In genomic region chr17:59837362-59838195, GRCh38 we compare ENCODE assay signal across 1 cellular context.
TF ChIP-seq lines count a peak whose summit lies in the region.

No MANE protein-coding gene starts in this region.

TF ChIP-seq in K562, 482 proteins besides CTCF, POLR2A, EP300 and RAD21 (continued from another document and continues in another):
- peak; percentile 87 for TF ChIP-seq ZBTB26 (CRISPR knock-in tag; IDR thresholded peaks at IDR 0.05)
- TF ChIP-seq, protein P1, sequence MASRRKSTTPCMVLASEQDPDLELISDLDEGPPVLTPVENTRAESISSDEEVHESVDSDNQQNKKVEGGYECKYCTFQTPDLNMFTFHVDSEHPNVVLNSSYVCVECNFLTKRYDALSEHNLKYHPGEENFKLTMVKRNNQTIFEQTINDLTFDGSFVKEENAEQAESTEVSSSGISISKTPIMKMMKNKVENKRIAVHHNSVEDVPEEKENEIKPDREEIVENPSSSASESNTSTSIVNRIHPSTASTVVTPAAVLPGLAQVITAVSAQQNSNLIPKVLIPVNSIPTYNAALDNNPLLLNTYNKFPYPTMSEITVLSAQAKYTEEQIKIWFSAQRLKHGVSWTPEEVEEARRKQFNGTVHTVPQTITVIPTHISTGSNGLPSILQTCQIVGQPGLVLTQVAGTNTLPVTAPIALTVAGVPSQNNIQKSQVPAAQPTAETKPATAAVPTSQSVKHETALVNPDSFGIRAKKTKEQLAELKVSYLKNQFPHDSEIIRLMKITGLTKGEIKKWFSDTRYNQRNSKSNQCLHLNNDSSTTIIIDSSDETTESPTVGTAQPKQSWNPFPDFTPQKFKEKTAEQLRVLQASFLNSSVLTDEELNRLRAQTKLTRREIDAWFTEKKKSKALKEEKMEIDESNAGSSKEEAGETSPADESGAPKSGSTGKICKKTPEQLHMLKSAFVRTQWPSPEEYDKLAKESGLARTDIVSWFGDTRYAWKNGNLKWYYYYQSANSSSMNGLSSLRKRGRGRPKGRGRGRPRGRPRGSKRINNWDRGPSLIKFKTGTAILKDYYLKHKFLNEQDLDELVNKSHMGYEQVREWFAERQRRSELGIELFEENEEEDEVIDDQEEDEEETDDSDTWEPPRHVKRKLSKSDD (conservative IDR thresholded peaks at IDR 0.05; ENCODE audit: low read length): no peak
- TF ChIP-seq, protein P2, sequence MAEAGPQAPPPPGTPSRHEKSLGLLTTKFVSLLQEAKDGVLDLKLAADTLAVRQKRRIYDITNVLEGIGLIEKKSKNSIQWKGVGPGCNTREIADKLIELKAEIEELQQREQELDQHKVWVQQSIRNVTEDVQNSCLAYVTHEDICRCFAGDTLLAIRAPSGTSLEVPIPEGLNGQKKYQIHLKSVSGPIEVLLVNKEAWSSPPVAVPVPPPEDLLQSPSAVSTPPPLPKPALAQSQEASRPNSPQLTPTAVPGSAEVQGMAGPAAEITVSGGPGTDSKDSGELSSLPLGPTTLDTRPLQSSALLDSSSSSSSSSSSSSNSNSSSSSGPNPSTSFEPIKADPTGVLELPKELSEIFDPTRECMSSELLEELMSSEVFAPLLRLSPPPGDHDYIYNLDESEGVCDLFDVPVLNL (CRISPR knock-in tag; IDR thresholded peaks at IDR 0.05; ENCODE audit: low read depth): no peak
- TF ChIP-seq ZNF212 (CRISPR knock-in tag; IDR thresholded peaks at IDR 0.05): 0 out of 2 replicates have a peak, but pooled peaks have one; percentile 46
- peak; percentile 70; the same call in 1 of the 2 replicates for TF ChIP-seq RFX7 (CRISPR knock-in tag; IDR thresholded peaks at IDR 0.05)
- no peak for TF ChIP-seq CHD2 (IDR thresholded peaks at IDR 0.05; ENCODE audit: low read depth, low read length)
- TF ChIP-seq, protein P3, sequence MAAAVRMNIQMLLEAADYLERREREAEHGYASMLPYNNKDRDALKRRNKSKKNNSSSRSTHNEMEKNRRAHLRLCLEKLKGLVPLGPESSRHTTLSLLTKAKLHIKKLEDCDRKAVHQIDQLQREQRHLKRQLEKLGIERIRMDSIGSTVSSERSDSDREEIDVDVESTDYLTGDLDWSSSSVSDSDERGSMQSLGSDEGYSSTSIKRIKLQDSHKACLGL (CRISPR knock-in tag; IDR thresholded peaks at IDR 0.05; ENCODE audit: borderline replicate concordance, poor library complexity, severe bottlenecking): no peak
- TF ChIP-seq ZNF586 (CRISPR knock-in tag; conservative IDR thresholded peaks at IDR 0.05): no peak
- TF ChIP-seq E2F8 (IDR thresholded peaks at IDR 0.05; ENCODE audit: low read depth, partially characterized antibody): peak; percentile 55
- peak; percentile 98 for TF ChIP-seq POLR2AphosphoS2 (IDR thresholded peaks at IDR 0.05; ENCODE audit: low read length)
- TF ChIP-seq, protein P4, sequence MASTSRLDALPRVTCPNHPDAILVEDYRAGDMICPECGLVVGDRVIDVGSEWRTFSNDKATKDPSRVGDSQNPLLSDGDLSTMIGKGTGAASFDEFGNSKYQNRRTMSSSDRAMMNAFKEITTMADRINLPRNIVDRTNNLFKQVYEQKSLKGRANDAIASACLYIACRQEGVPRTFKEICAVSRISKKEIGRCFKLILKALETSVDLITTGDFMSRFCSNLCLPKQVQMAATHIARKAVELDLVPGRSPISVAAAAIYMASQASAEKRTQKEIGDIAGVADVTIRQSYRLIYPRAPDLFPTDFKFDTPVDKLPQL (IDR thresholded peaks at IDR 0.05; ENCODE audit: extremely low read depth, insufficient read length): peak; percentile 56
- TF ChIP-seq ZEB2 (IDR thresholded peaks at IDR 0.05): no peak; the same call in 1 of the 2 replicates
- TF ChIP-seq TBL1XR1 (IDR thresholded peaks at IDR 0.05; ENCODE audit: low read length in 2 of 2): peak in 1 of 2 experiments; percentile 96; a peak in 2 of 4 replicates
- no peak for TF ChIP-seq PRMT5 (CRISPR knock-in tag; IDR thresholded peaks at IDR 0.05)
- peak; percentile 99 for TF ChIP-seq POLR2AphosphoS5 (IDR thresholded peaks at IDR 0.05; ENCODE audit: control insufficient read depth, insufficient read depth, low read depth, low read length)
- peak in 1 of 2 experiments; percentile 93; a peak in 2 of 4 replicates for TF ChIP-seq ZNF639 (CRISPR knock-in tag; conservative IDR thresholded peaks at IDR 0.05 in 1 of 2, IDR thresholded peaks at IDR 0.05 in 1 of 2)
- no peak; the same call in 1 of the 2 replicates for TF ChIP-seq CTBP1 (IDR thresholded peaks at IDR 0.05; ENCODE audit: borderline replicate concordance)
- TF ChIP-seq TCF7 (IDR thresholded peaks at IDR 0.05; ENCODE audit: borderline replicate concordance): no peak
- no peak for TF ChIP-seq RBM39 (optimal IDR thresholded peaks at IDR 0.05; ENCODE audit: low read depth, low read length)
- peak; percentile 96 for TF ChIP-seq KLF16 (IDR thresholded peaks at IDR 0.05)
- no peak for TF ChIP-seq BRF1 (IDR thresholded peaks at IDR 0.05; ENCODE audit: borderline replicate concordance, extremely low read depth, insufficient read length)
- peak; percentile 80 for TF ChIP-seq ZBTB17 (CRISPR knock-in tag; IDR thresholded peaks at IDR 0.05)
- peak; percentile 71 for TF ChIP-seq VEZF1 (CRISPR knock-in tag; IDR thresholded peaks at IDR 0.05)
- peak in 1 of 3 experiments; percentile 37 for TF ChIP-seq YY1 (IDR thresholded peaks at IDR 0.05; ENCODE audit: borderline replicate concordance in 1 of 3, control insufficient read depth in 1 of 3, extremely low read depth in 1 of 3, insufficient read depth in 3 of 3, insufficient read length in 1 of 3, insufficient replicate concordance in 2 of 3, low read depth in 1 of 3, low read length in 2 of 3)
- peak; percentile 57; the same call in 1 of the 2 replicates for TF ChIP-seq TFAP4 (CRISPR knock-in tag; IDR thresholded peaks at IDR 0.05; ENCODE audit: borderline replicate concordance)
- peak; percentile 86; the same call in 1 of the 2 replicates for TF ChIP-seq ZNF197 (CRISPR knock-in tag; IDR thresholded peaks at IDR 0.05; ENCODE audit: low read depth)
- TF ChIP-seq NR3C1 (CRISPR knock-in tag; IDR thresholded peaks at IDR 0.05): no peak
- TF ChIP-seq POLR2G (IDR thresholded peaks at IDR 0.05; ENCODE audit: low read depth, low read length): peak; percentile 70
- TF ChIP-seq MTA3 (IDR thresholded peaks at IDR 0.05; ENCODE audit: borderline replicate concordance): peak; percentile 69
- no peak for TF ChIP-seq SRSF7 (optimal IDR thresholded peaks at IDR 0.05; ENCODE audit: low read depth, low read length)
- TF ChIP-seq ZFP91 (CRISPR knock-in tag; IDR thresholded peaks at IDR 0.05): no peak
- TF ChIP-seq ELF1 (tag; IDR thresholded peaks at IDR 0.05): peak; percentile 82
- TF ChIP-seq RFX1 (IDR thresholded peaks at IDR 0.05): peak; percentile 31; the same call in 1 of the 2 replicates
- peak; percentile 70; the same call in 1 of the 2 replicates for TF ChIP-seq CBX1 (IDR thresholded peaks at IDR 0.05; ENCODE audit: low read depth)
- TF ChIP-seq, protein P5, sequence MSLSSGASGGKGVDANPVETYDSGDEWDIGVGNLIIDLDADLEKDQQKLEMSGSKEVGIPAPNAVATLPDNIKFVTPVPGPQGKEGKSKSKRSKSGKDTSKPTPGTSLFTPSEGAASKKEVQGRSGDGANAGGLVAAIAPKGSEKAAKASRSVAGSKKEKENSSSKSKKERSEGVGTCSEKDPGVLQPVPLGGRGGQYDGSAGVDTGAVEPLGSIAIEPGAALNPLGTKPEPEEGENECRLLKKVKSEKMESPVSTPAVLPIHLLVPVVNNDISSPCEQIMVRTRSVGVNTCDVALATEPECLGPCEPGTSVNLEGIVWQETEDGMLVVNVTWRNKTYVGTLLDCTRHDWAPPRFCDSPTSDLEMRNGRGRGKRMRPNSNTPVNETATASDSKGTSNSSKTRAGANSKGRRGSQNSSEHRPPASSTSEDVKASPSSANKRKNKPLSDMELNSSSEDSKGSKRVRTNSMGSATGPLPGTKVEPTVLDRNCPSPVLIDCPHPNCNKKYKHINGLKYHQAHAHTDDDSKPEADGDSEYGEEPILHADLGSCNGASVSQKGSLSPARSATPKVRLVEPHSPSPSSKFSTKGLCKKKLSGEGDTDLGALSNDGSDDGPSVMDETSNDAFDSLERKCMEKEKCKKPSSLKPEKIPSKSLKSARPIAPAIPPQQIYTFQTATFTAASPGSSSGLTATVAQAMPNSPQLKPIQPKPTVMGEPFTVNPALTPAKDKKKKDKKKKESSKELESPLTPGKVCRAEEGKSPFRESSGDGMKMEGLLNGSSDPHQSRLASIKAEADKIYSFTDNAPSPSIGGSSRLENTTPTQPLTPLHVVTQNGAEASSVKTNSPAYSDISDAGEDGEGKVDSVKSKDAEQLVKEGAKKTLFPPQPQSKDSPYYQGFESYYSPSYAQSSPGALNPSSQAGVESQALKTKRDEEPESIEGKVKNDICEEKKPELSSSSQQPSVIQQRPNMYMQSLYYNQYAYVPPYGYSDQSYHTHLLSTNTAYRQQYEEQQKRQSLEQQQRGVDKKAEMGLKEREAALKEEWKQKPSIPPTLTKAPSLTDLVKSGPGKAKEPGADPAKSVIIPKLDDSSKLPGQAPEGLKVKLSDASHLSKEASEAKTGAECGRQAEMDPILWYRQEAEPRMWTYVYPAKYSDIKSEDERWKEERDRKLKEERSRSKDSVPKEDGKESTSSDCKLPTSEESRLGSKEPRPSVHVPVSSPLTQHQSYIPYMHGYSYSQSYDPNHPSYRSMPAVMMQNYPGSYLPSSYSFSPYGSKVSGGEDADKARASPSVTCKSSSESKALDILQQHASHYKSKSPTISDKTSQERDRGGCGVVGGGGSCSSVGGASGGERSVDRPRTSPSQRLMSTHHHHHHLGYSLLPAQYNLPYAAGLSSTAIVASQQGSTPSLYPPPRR (CRISPR knock-in tag; IDR thresholded peaks at IDR 0.05; ENCODE audit: borderline replicate concordance): no peak
- no peak for TF ChIP-seq ZNF507 (tag; conservative IDR thresholded peaks at IDR 0.05)
- TF ChIP-seq MCM7 (IDR thresholded peaks at IDR 0.05): 0 out of 4 replicates have a peak, but pooled peaks of 1 of the 2 experiments have one; percentile 43
- TF ChIP-seq TSC22D4 (tag; IDR thresholded peaks at IDR 0.05): no peak
